In the genomic region with DNA sequence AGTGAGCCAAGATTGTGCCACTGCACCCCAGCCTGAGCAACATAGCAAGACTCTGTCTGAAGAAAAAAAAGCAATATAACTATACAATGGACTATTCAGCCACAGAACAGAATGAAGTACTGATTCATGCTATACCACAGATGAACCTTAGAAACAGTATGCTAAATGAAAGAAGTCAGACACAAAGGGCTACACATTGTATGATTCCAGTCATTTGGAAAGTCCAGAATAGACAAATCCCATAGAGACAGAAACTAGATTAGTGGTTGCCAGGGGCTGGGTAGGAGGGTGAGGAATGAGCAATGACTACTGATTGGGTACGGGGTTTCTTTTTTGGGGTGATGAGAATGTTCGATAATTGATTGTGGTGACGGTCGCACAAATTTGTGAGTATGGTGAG, we compare ENCODE assay signal across 1 cellular context.
TF ChIP-seq lines count a peak whose summit lies in the region.

No MANE protein-coding gene starts in this region.

TF ChIP-seq in K562, 482 proteins besides CTCF, POLR2A, EP300 and RAD21:
- TF ChIP-seq, protein P1, sequence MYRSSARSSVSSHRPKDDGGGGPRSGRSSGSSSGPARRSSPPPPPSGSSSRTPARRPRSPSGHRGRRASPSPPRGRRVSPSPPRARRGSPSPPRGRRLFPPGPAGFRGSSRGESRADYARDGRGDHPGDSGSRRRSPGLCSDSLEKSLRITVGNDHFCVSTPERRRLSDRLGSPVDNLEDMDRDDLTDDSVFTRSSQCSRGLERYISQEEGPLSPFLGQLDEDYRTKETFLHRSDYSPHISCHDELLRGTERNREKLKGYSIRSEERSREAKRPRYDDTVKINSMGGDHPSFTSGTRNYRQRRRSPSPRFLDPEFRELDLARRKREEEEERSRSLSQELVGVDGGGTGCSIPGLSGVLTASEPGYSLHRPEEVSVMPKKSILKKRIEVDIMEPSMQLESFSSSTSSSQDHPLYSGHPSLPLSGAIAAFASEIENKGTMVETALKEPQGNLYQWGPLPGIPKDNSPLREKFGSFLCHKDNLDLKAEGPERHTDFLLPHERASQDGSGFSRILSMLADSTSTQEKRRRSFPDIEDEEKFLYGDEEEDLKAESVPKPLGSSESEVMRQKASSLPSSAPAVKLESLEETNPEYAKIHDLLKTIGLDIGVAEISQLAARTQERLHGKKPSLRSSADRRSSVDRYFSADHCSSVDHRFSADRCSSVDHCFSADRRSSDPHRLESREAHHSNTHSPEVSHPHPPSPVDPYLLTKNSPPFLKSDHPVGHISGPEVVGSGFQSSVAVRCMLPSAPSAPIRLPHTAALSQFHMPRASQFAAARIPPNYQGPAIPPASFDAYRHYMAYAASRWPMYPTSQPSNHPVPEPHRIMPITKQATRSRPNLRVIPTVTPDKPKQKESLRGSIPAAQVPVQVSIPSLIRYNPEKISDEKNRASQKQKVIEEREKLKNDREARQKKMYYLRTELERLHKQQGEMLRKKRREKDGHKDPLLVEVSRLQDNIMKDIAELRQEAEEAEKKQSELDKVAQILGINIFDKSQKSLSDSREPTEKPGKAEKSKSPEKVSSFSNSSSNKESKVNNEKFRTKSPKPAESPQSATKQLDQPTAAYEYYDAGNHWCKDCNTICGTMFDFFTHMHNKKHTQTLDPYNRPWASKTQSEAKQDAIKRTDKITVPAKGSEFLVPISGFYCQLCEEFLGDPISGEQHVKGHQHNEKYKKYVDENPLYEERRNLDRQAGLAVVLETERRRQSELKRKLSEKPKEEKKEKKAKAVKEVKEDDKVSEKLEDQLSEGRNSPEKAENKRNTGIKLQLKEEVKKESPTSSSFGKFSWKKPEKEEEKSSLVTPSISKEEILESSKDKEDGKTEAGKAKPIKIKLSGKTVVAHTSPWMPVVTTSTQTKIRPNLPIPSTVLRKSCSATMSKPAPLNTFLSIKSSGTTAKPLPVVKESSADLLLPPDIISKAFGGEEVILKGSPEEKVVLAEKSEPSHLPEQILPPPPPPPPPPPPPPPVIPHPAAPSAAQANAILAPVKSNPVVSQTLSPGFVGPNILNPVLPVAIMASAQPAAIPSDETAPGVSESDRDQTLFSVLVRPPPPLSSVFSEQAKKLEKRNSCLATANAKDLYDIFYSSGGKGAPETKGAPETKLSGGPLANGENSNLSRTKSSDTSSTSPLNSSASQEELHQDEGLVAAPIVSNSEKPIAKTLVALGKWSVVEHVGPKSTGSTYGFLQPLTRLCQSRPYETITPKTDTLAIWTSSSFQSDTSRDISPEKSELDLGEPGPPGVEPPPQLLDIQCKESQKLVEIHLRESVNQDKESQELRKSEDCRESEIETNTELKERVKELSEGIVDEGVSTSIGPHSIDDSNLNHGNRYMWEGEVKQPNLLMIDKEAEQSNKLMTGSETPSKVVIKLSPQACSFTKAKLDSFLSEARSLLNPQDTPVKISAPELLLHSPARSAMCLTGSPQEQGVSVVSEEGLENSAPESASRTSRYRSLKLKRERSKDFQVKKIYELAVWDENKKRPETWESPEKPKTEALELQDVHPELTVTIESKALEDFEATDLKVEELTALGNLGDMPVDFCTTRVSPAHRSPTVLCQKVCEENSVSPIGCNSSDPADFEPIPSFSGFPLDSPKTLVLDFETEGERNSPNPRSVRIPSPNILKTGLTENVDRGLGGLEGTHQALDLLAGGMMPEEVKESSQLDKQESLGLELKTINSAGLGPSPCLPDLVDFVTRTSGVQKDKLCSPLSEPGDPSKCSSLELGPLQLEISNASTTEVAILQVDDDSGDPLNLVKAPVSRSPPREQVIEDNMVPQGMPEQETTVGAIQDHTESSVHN (IDR thresholded peaks at IDR 0.05; ENCODE audit: borderline replicate concordance in 1 of 2, low read depth in 1 of 2): no peak
- peak; percentile 16 for TF ChIP-seq POLR2B (IDR thresholded peaks at IDR 0.05; ENCODE audit: low read depth, partially characterized antibody)
